In the genomic region with DNA sequence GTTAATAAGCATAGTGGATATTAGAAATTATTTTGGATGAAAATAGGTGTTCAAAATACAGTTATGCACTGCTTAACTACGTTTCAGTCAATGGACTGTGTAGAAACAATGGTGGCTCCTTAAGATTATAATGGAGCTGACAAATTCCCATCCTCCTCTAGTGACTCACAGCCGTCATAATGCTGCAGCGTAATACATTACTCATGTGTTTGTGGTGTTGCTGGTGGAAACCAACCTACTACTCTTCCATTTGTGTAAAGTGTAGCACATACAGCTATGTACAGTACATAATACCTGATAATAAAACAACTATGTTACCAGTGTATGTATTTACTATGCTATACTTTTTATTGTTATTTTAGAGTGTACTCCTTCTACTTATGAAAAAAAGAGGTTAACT, we compare ENCODE assay signal across 10 cellular contexts.
DNase-seq lines count a peak whose midpoint lies in the region; ATAC-seq and TF ChIP-seq lines count a peak whose summit lies in the region.
"Had no signal": no experiment of that assay in that cellular context is flagged by ENCODE, and none has a peak within 500 bp of the region (broad histone marks: within the 10 kb centered on the region; RNA-seq: fewer than 3 reads in every experiment).

No MANE protein-coding gene starts in this region.

- no peak overlapping the region for H3K27ac ChIP-seq in A673 (ENCODE audit: low read depth, low read length, poor library complexity, severe bottlenecking)
- H3K27ac ChIP-seq: ascending aorta, parathyroid adenoma had no signal

- no peak for TF ChIP-seq CTCF in A673 (conservative IDR thresholded peaks at IDR 0.05; ENCODE audit: low read depth, low read length)
- no peak for TF ChIP-seq CTCF in foreskin fibroblast (IDR thresholded peaks at IDR 0.05; ENCODE audit: low read depth, low read length)
- TF ChIP-seq CTCF in GM10248 (IDR thresholded peaks at IDR 0.05; ENCODE audit: control extremely low read depth, extremely low read depth, low read depth, missing control alignments), result no peak

- no peaks in the 10 kb centered on the region for H3K27me3 ChIP-seq in A673 (replicated peaks; ENCODE audit: insufficient read depth, low read depth, low read length, poor library complexity)
- H3K27me3 ChIP-seq: ascending aorta had no signal

- H3K9me3 ChIP-seq in A673 (ENCODE audit: low read depth, low read length, poor library complexity, severe bottlenecking), result no peaks in the 10 kb centered on the region
- H3K9me3 ChIP-seq: ascending aorta had no signal

- intact Hi-C loops in A673 (cut with micrococcal nuclease; ENCODE audit: unreplicated experiment), result loop anchor here (10.0 kb wide), 2 partner anchors 217 to 617 kb away; a partner anchor contains a TSS

- H3K36me3 ChIP-seq in A673 (ENCODE audit: insufficient read depth, low read length, poor library complexity, severe bottlenecking), result no peaks in the 10 kb centered on the region
- H3K36me3 ChIP-seq: ascending aorta had no signal

- POLR2A ChIA-PET in A673 (lab: Charles Lee; ENCODE audit: low non-redundant PET), result no interaction called here
- POLR2A ChIA-PET in GM10248 (lab: Yijun Ruan, JAX), result no interaction called here

- DNase-seq in A673 (ENCODE audit: low spot score) (peak; percentile 35), GM04504 (ENCODE audit: low read depth) (peak; percentile 52), foreskin fibroblast (peak; percentile 79 to 91), GM10248 (ENCODE audit: extremely low spot score) (no peak), NCI-H2171 treated with DMSO at 0.1 percent for 48 hours (lab: John Stamatoyannopoulos, UW) (no peak)
- no peak for DNase-seq in activated CD4-positive, CD25-positive, alpha-beta regulatory T cell treated with anti-CD3 and anti-CD28 coated beads, Interleukin-2, amount 50 U/mL, for 72 hours

- no peak overlapping the region for H3K4me3 ChIP-seq in A673 (ENCODE audit: low read depth, low read length, poor library complexity, severe bottlenecking)
- no peak overlapping the region for H3K4me3 ChIP-seq in foreskin fibroblast (ENCODE audit: low read depth in 1 of 2, low read length in 2 of 2)
- H3K4me3 ChIP-seq: ascending aorta had no signal

- ATAC-seq in SK-N-SH treated with all-trans-retinoic acid at 6 μM for 48 hours (peak; percentile 71), GM21423 (IDR thresholded peaks at IDR 0.05; ENCODE audit: unreplicated experiment) (no peak)

- CTCF ChIA-PET in A673 (lab: Charles Lee) (no interaction called here), GM10248 (lab: Yijun Ruan, JAX) (interaction anchor here (0.9 to 2.7 kb wide), 7 partner anchors 8 to 51 kb away, joined by 3 to 21 read pairs (median 7); no protein-coding TSS in a partner anchor)

- H3K4me1 ChIP-seq in A673 (ENCODE audit: insufficient read depth, low read length, poor library complexity, severe bottlenecking), result no peaks in the 10 kb centered on the region
- H3K4me1 ChIP-seq: ascending aorta, parathyroid adenoma had no signal

- BruUV-seq in A673 (replicated peaks; lab: Mats Ljungman, UMichigan), result no TSS peak

TF ChIP-seq in SK-N-SH treated with all-trans-retinoic acid at 6 μM for 48 hours, 23 proteins besides CTCF, POLR2A, EP300 and RAD21:
- TF ChIP-seq, protein P1, sequence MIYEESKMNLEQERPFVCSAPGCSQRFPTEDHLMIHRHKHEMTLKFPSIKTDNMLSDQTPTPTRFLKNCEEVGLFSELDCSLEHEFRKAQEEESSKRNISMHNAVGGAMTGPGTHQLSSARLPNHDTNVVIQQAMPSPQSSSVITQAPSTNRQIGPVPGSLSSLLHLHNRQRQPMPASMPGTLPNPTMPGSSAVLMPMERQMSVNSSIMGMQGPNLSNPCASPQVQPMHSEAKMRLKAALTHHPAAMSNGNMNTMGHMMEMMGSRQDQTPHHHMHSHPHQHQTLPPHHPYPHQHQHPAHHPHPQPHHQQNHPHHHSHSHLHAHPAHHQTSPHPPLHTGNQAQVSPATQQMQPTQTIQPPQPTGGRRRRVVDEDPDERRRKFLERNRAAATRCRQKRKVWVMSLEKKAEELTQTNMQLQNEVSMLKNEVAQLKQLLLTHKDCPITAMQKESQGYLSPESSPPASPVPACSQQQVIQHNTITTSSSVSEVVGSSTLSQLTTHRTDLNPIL (CRISPR knock-in tag; IDR thresholded peaks at IDR 0.05; ENCODE audit: low read depth), result no peak
- TF ChIP-seq, protein P2, sequence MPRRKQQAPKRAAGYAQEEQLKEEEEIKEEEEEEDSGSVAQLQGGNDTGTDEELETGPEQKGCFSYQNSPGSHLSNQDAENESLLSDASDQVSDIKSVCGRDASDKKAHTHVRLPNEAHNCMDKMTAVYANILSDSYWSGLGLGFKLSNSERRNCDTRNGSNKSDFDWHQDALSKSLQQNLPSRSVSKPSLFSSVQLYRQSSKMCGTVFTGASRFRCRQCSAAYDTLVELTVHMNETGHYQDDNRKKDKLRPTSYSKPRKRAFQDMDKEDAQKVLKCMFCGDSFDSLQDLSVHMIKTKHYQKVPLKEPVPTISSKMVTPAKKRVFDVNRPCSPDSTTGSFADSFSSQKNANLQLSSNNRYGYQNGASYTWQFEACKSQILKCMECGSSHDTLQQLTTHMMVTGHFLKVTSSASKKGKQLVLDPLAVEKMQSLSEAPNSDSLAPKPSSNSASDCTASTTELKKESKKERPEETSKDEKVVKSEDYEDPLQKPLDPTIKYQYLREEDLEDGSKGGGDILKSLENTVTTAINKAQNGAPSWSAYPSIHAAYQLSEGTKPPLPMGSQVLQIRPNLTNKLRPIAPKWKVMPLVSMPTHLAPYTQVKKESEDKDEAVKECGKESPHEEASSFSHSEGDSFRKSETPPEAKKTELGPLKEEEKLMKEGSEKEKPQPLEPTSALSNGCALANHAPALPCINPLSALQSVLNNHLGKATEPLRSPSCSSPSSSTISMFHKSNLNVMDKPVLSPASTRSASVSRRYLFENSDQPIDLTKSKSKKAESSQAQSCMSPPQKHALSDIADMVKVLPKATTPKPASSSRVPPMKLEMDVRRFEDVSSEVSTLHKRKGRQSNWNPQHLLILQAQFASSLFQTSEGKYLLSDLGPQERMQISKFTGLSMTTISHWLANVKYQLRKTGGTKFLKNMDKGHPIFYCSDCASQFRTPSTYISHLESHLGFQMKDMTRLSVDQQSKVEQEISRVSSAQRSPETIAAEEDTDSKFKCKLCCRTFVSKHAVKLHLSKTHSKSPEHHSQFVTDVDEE (CRISPR knock-in tag; IDR thresholded peaks at IDR 0.05), result no peak
- TF ChIP-seq ESRRG (CRISPR knock-in tag; IDR thresholded peaks at IDR 0.05) (no peak), RARB (CRISPR knock-in tag; IDR thresholded peaks at IDR 0.05) (no peak), ZFP30 (CRISPR knock-in tag; IDR thresholded peaks at IDR 0.05) (no peak), PPARA (CRISPR knock-in tag; IDR thresholded peaks at IDR 0.05; ENCODE audit: borderline replicate concordance) (no peak), ISL1 (CRISPR knock-in tag; IDR thresholded peaks at IDR 0.05) (no peak), TOX (CRISPR knock-in tag; IDR thresholded peaks at IDR 0.05; ENCODE audit: borderline replicate concordance) (no peak), TCF4 (CRISPR knock-in tag; IDR thresholded peaks at IDR 0.05; ENCODE audit: borderline replicate concordance) (no peak), SNAI2 (CRISPR knock-in tag; IDR thresholded peaks at IDR 0.05) (no peak), GLIS3 (CRISPR knock-in tag; IDR thresholded peaks at IDR 0.05) (no peak), CSDC2 (CRISPR knock-in tag; IDR thresholded peaks at IDR 0.05) (no peak), ZC3H10 (CRISPR knock-in tag; IDR thresholded peaks at IDR 0.05) (no peak), ARNTL (CRISPR knock-in tag; IDR thresholded peaks at IDR 0.05; ENCODE audit: borderline replicate concordance, low read depth) (no peak)
- TF ChIP-seq, protein P3, sequence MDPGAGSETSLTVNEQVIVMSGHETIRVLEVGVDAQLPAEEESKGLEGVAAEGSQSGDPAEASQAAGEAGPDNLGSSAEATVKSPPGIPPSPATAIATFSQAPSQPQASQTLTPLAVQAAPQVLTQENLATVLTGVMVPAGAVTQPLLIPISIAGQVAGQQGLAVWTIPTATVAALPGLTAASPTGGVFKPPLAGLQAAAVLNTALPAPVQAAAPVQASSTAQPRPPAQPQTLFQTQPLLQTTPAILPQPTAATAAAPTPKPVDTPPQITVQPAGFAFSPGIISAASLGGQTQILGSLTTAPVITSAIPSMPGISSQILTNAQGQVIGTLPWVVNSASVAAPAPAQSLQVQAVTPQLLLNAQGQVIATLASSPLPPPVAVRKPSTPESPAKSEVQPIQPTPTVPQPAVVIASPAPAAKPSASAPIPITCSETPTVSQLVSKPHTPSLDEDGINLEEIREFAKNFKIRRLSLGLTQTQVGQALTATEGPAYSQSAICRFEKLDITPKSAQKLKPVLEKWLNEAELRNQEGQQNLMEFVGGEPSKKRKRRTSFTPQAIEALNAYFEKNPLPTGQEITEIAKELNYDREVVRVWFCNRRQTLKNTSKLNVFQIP (CRISPR knock-in tag; IDR thresholded peaks at IDR 0.05; ENCODE audit: borderline replicate concordance, low read depth), result no peak
- TF ChIP-seq, protein P4, sequence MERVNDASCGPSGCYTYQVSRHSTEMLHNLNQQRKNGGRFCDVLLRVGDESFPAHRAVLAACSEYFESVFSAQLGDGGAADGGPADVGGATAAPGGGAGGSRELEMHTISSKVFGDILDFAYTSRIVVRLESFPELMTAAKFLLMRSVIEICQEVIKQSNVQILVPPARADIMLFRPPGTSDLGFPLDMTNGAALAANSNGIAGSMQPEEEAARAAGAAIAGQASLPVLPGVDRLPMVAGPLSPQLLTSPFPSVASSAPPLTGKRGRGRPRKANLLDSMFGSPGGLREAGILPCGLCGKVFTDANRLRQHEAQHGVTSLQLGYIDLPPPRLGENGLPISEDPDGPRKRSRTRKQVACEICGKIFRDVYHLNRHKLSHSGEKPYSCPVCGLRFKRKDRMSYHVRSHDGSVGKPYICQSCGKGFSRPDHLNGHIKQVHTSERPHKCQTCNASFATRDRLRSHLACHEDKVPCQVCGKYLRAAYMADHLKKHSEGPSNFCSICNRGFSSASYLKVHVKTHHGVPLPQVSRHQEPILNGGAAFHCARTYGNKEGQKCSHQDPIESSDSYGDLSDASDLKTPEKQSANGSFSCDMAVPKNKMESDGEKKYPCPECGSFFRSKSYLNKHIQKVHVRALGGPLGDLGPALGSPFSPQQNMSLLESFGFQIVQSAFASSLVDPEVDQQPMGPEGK (CRISPR knock-in tag; IDR thresholded peaks at IDR 0.05; ENCODE audit: borderline replicate concordance), result no peak

Comparison
In these comparisons a context has a peak if more than half of its experiments do, and no peak if none do; other contexts are left out.
1. DNase-seq: peak in A673 (single experiment), GM04504 (single experiment) and foreskin fibroblast (2 of 2); none in GM10248 (single experiment), activated CD4-positive, CD25-positive, alpha-beta regulatory T cell treated with anti-CD3 and anti-CD28 coated beads, Interleukin-2, amount 50 U/mL, for 72 hours (single experiment) and NCI-H2171 treated with DMSO at 0.1 percent for 48 hours (single experiment).